8 cellular contexts compared by ENCODE assay signal in the genomic region with DNA sequence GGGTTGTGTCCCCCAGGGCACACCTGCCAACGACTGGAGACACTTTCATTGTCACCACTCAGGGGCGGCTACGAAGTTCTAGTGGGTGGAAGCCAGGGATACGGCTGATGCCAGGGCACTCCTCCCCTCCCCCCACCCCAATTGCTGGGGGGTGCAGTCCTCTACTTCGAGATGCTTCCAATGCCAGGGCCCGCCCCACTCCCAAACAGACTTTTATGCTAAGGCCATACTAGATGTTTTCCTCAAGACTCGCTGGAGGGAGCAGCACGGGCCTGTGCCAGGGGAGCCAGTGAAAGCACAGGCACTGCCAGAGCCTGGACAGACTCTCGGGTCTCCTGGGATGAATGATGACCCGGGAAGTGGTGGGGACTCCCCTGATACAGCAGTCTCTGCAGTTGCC.
"Had no signal": no experiment of that assay in that cellular context is flagged by ENCODE, and none has a peak within 500 bp of the region (broad histone marks: within the 10 kb centered on the region; RNA-seq: fewer than 3 reads in every experiment).

No MANE protein-coding gene starts in this region.

- DNase-seq: GDM1, GF-D8 had no signal

- FAIRE-seq: G401.6, GM12878, GM12891, GM12892, GM18507, GM19239 had no signal

- H3K4me3 ChIP-seq: GM12878 had no signal
